Comparison of ENCODE assay signal across 14 cellular contexts in genomic region chr10:28674782-28675181, GRCh38. TPM values are rescaled to one million over a fixed set of nuclear protein-coding genes. Genes with fewer than 3 reads are reported as not detected.
"Had no signal": no experiment of that assay in that cellular context is flagged by ENCODE, and none has a peak within 500 bp of the region (broad histone marks: within the 10 kb centered on the region; RNA-seq: fewer than 3 reads in every experiment).

No MANE protein-coding gene starts in this region.

- ATAC-seq: esophagus mucosa; heart left ventricle; naive thymus-derived CD4-positive, alpha-beta T cell had no signal

- H3K36me3 Mint-ChIP-seq: naive thymus-derived CD4-positive, alpha-beta T cell had no signal

- H3K27ac ChIP-seq: coronary artery, heart left ventricle, sigmoid colon, skin epidermis had no signal

- H3K4me3 Mint-ChIP-seq: type B pancreatic cell had no signal

- H3K4me3 ChIP-seq: coronary artery, heart left ventricle, sigmoid colon, skin epidermis had no signal

- H3K27ac Mint-ChIP-seq: naive thymus-derived CD4-positive, alpha-beta T cell; nephron progenitor cell; type B pancreatic cell had no signal

- H3K9me3 ChIP-seq: heart left ventricle, sigmoid colon had no signal

- DNase-seq: effector CD8-positive, alpha-beta T cell; heart left ventricle; hippocampal formation; kidney glomerular epithelial cell; naive thymus-derived CD4-positive, alpha-beta T cell; nephron progenitor cell; posterior cingulate gyrus; sigmoid colon; stimulated activated CD4-positive, alpha-beta T cell treated with anti-CD3 and anti-CD28 coated beads, Interleukin-12 subunit alpha, Interleukin-12 subunit beta, amount 100 ng/mL, for 4 hours; stimulated activated naive CD4-positive, alpha-beta T cell treated with Interleukin-2 at 50 U/mL for 16 hours had no signal

- H3K9me3 Mint-ChIP-seq: naive thymus-derived CD4-positive, alpha-beta T cell had no signal

- H3K36me3 ChIP-seq: heart left ventricle, sigmoid colon had no signal

RNA-seq across cellular contexts. Expression of gene BAMBI, which starts 2.5 kb away (rescaled TPM):
- polyA plus RNA-seq: naive thymus-derived CD4-positive, alpha-beta T cell had no signal
